ENCODE assay signal across 27 cellular contexts in the genomic region with DNA sequence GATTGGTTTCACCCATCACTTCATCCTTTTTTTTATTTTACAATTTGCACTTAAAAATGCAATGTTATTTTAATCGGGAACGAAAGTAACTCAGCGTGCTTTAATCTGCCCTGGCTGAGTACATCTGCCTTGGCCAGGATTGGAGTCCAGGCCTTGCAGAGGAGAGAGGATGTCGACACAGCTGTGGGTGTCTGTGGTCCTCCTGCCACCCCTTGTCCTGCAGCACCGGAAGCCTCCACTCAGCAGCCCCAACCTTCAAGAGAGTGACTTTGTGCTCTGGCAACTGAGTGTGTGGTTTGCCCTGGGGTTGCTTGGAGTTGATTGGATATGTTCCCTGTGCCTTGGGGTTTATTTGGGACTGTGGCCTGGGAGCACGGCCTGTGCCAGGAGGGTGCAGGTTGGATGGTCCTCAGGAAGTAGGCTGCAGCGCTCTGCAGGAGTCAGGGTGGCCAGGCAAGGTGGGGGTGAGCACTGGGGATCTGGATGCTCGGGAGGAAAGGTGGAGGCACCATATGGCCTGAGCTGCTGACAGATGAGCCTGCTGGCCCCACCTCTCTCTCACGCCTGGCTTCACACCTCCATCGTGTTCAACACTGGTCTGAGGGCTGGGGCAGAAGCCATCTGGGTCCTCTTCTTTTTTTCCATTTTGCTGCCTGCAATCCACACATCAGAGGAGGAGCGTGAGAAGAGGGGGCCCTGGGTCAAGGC. TPM values are rescaled to one million over a fixed set of nuclear protein-coding genes. Genes with fewer than 3 reads are reported as not detected.
DNase-seq lines count a peak whose midpoint lies in the region; ATAC-seq and TF ChIP-seq lines count a peak whose summit lies in the region.
"Had no signal": no experiment of that assay in that cellular context is flagged by ENCODE, and none has a peak within 500 bp of the region (broad histone marks: within the 10 kb centered on the region; RNA-seq: fewer than 3 reads in every experiment).

No MANE protein-coding gene starts in this region.

- peaks cover 1% of the 10 kb centered on the region for H3K36me3 Mint-ChIP-seq in activated naive CD4-positive, alpha-beta T cell treated with anti-CD3 and anti-CD28 coated beads, Interleukin-2, amount 50 U/mL, for 24 hours
- no peaks in the 10 kb centered on the region for H3K36me3 Mint-ChIP-seq in activated naive CD4-positive, alpha-beta T cell treated with anti-CD3 and anti-CD28 coated beads, Interleukin-2, amount 10 ng/mL, durations not matched to agents 7 days and 5 days
- no peaks in the 10 kb centered on the region for H3K36me3 Mint-ChIP-seq in stimulated activated effector memory CD8-positive, alpha-beta T cell treated with anti-CD3 and anti-CD28 coated beads, Interleukin-12 subunit alpha, Interleukin-12 subunit beta, amount 100 ng/mL, for 72 hours
- H3K36me3 Mint-ChIP-seq: activated naive CD8-positive, alpha-beta T cell treated with anti-CD3 and anti-CD28 coated beads, Interleukin-2, amount 10 ng/mL, durations not matched to agents 7 days and 5 days had no signal

- no peak overlapping the region for H3K4me3 Mint-ChIP-seq in activated naive CD4-positive, alpha-beta T cell treated with anti-CD3 and anti-CD28 coated beads, Interleukin-2, amount 50 U/mL, for 24 hours
- H3K4me3 Mint-ChIP-seq in activated naive CD4-positive, alpha-beta T cell treated with anti-CD3 and anti-CD28 coated beads, Interleukin-2, amount 10 ng/mL, durations not matched to agents 7 days and 5 days, result no peak overlapping the region
- no peak overlapping the region for H3K4me3 Mint-ChIP-seq in stimulated activated effector memory CD8-positive, alpha-beta T cell treated with anti-CD3 and anti-CD28 coated beads, Interleukin-12 subunit alpha, Interleukin-12 subunit beta, amount 100 ng/mL, for 72 hours
- H3K4me3 Mint-ChIP-seq: activated CD8-positive, alpha-beta T cell treated with anti-CD3 and anti-CD28 coated beads, Interleukin-2, amount 10 ng/mL, durations not matched to agents 7 days and 5 days; activated naive CD8-positive, alpha-beta T cell treated with anti-CD3 and anti-CD28 coated beads, Interleukin-2, amount 10 ng/mL, durations not matched to agents 7 days and 5 days; activated T-cell treated with anti-CD3 and anti-CD28 coated beads, Interleukin-2, amount 50 U/mL, for 72 hours; nephron; T-helper 2 cell treated with Interferon-gamma antibody and Interleukin-4, amounts not matched to agents 5 μg/mL and 100 μg/mL, for 36 hours had no signal

- no peak for TF ChIP-seq CTCF in fibroblast of villous mesenchyme (IDR thresholded peaks at IDR 0.05; ENCODE audit: insufficient read depth, low read depth, low read length)

- peaks cover 33% of the 10 kb centered on the region for H3K27me3 Mint-ChIP-seq in activated naive CD4-positive, alpha-beta T cell treated with anti-CD3 and anti-CD28 coated beads, Interleukin-2, amount 50 U/mL, for 24 hours
- H3K27me3 Mint-ChIP-seq in activated naive CD4-positive, alpha-beta T cell treated with anti-CD3 and anti-CD28 coated beads, Interleukin-2, amount 10 ng/mL, durations not matched to agents 7 days and 5 days, result peaks cover 34% of the 10 kb centered on the region

- no peak overlapping the region for H3K4me3 ChIP-seq in fibroblast of villous mesenchyme (ENCODE audit: low read depth, low read length)
- H3K4me3 ChIP-seq: prostate gland, vagina had no signal

- H3K4me1 Mint-ChIP-seq in activated naive CD4-positive, alpha-beta T cell treated with anti-CD3 and anti-CD28 coated beads, Interleukin-2, amount 50 U/mL, for 24 hours, result no peaks in the 10 kb centered on the region
- H3K4me1 Mint-ChIP-seq in activated naive CD4-positive, alpha-beta T cell treated with anti-CD3 and anti-CD28 coated beads, Interleukin-2, amount 10 ng/mL, durations not matched to agents 7 days and 5 days, result no peaks in the 10 kb centered on the region
- no peaks in the 10 kb centered on the region for H3K4me1 Mint-ChIP-seq in stimulated activated effector memory CD8-positive, alpha-beta T cell treated with anti-CD3 and anti-CD28 coated beads, Interleukin-12 subunit alpha, Interleukin-12 subunit beta, amount 100 ng/mL, for 72 hours
- H3K4me1 Mint-ChIP-seq: activated naive CD8-positive, alpha-beta T cell treated with anti-CD3 and anti-CD28 coated beads, Interleukin-2, amount 10 ng/mL, durations not matched to agents 7 days and 5 days; nephron had no signal

- peak overlapping the region; percentile 8 for H3K27ac Mint-ChIP-seq in activated naive CD4-positive, alpha-beta T cell treated with anti-CD3 and anti-CD28 coated beads, Interleukin-2, amount 50 U/mL, for 24 hours
- no peak overlapping the region for H3K27ac Mint-ChIP-seq in activated naive CD4-positive, alpha-beta T cell treated with anti-CD3 and anti-CD28 coated beads, Interleukin-2, amount 10 ng/mL, durations not matched to agents 7 days and 5 days
- no peak overlapping the region for H3K27ac Mint-ChIP-seq in stimulated activated effector memory CD8-positive, alpha-beta T cell treated with anti-CD3 and anti-CD28 coated beads, Interleukin-12 subunit alpha, Interleukin-12 subunit beta, amount 100 ng/mL, for 72 hours
- H3K27ac Mint-ChIP-seq: activated CD8-positive, alpha-beta T cell treated with anti-CD3 and anti-CD28 coated beads, Interleukin-2, amount 10 ng/mL, durations not matched to agents 7 days and 5 days; activated naive CD8-positive, alpha-beta T cell treated with anti-CD3 and anti-CD28 coated beads, Interleukin-2, amount 10 ng/mL, durations not matched to agents 7 days and 5 days; activated T-cell treated with anti-CD3 and anti-CD28 coated beads, Interleukin-2, amount 50 U/mL, for 72 hours; nephron; T-helper 2 cell treated with Interferon-gamma antibody and Interleukin-4, amounts not matched to agents 5 μg/mL and 100 μg/mL, for 36 hours had no signal

- H3K9me3 Mint-ChIP-seq in activated naive CD4-positive, alpha-beta T cell treated with anti-CD3 and anti-CD28 coated beads, Interleukin-2, amount 50 U/mL, for 24 hours, result no peaks in the 10 kb centered on the region
- no peaks in the 10 kb centered on the region for H3K9me3 Mint-ChIP-seq in activated naive CD4-positive, alpha-beta T cell treated with anti-CD3 and anti-CD28 coated beads, Interleukin-2, amount 10 ng/mL, durations not matched to agents 7 days and 5 days
- H3K9me3 Mint-ChIP-seq in stimulated activated effector memory CD8-positive, alpha-beta T cell treated with anti-CD3 and anti-CD28 coated beads, Interleukin-12 subunit alpha, Interleukin-12 subunit beta, amount 100 ng/mL, for 72 hours, result no peaks in the 10 kb centered on the region
- H3K9me3 Mint-ChIP-seq: activated naive CD8-positive, alpha-beta T cell treated with anti-CD3 and anti-CD28 coated beads, Interleukin-2, amount 10 ng/mL, durations not matched to agents 7 days and 5 days; activated T-cell treated with anti-CD3 and anti-CD28 coated beads, Interleukin-2, amount 50 U/mL, for 72 hours; nephron; T-helper 2 cell treated with Interferon-gamma antibody and Interleukin-4, amounts not matched to agents 5 μg/mL and 100 μg/mL, for 36 hours had no signal

- ATAC-seq in stimulated activated effector memory CD8-positive, alpha-beta T cell treated with anti-CD3 and anti-CD28 coated beads, Interleukin-12 subunit alpha, Interleukin-12 subunit beta, amount 100 ng/mL, for 72 hours, result peak; percentile 24
- ATAC-seq: activated CD8-positive, alpha-beta T cell treated with anti-CD3 and anti-CD28 coated beads, Interleukin-2, amount 10 ng/mL, durations not matched to agents 7 days and 5 days; activated T-cell treated with anti-CD3 and anti-CD28 coated beads, Interleukin-2, amount 50 U/mL, for 72 hours; foreskin keratinocyte had no signal

- no peak for DNase-seq in activated naive CD4-positive, alpha-beta T cell treated with anti-CD3 and anti-CD28 coated beads, Interleukin-2, amount 10 ng/mL, durations not matched to agents 7 days and 5 days
- DNase-seq in NCI-H2171 (lab: John Stamatoyannopoulos, UW) (peak; percentile 88), fibroblast of villous mesenchyme (ENCODE audit: low read depth) (peak; percentile 3), iPS-NIHi11 (ENCODE audit: low spot score) (no peak), T-helper 9 cell (no peak)
- DNase-seq in stimulated activated effector memory CD8-positive, alpha-beta T cell treated with anti-CD3 and anti-CD28 coated beads, Interleukin-12 subunit alpha, Interleukin-12 subunit beta, amount 100 ng/mL, for 72 hours (ENCODE audit: low spot score in 2 of 2), result no peak
- DNase-seq in activated effector memory CD4-positive, alpha-beta T cell treated with Interleukin-2 at 50 U/mL for 16 hours, result no peak
- DNase-seq: activated CD8-positive, alpha-beta T cell treated with anti-CD3 and anti-CD28 coated beads, Interleukin-2, amount 10 ng/mL, durations not matched to agents 7 days and 5 days; activated naive CD8-positive, alpha-beta T cell treated with anti-CD3 and anti-CD28 coated beads, Interleukin-2, amount 10 ng/mL, durations not matched to agents 7 days and 5 days; activated T-cell treated with anti-CD3 and anti-CD28 coated beads, Interleukin-2, amount 50 U/mL, for 72 hours; DMS53; foreskin keratinocyte; hippocampal formation; Karpas-422; NCI-H1105 treated with DMSO at 0.1 percent for 48 hours; NCI-H748 treated with DMSO at 0.1 percent for 48 hours; stimulated activated CD4-positive, alpha-beta T cell treated with anti-CD3 and anti-CD28 coated beads, Interleukin-12 subunit alpha, Interleukin-12 subunit beta, amount 100 ng/mL, for 4 hours; stimulated activated CD8-positive, alpha-beta memory T cell treated with anti-CD3 and anti-CD28 coated beads, Interleukin-4, amount 100 ng/mL, for 48 hours had no signal

- CTCF ChIA-PET in activated naive CD4-positive, alpha-beta T cell treated with anti-CD3 and anti-CD28 coated beads, Interleukin-2, amount 10 ng/mL, durations not matched to agents 7 days and 5 days (lab: Charles Lee), result no interaction called here

RNA-seq across cellular contexts. Expression of gene MYT1, which starts 4.3 kb away (rescaled TPM):
- total RNA-seq in fibroblast of villous mesenchyme, result not detected in 2 replicates
- total RNA-seq: A673; activated CD8-positive, alpha-beta T cell treated with anti-CD3 and anti-CD28 coated beads, Interleukin-2, amount 10 ng/mL, durations not matched to agents 7 days and 5 days; dermis microvascular lymphatic vessel endothelial cell; foreskin keratinocyte; kidney epithelial cell; subcutaneous adipose tissue; vagina had no signal

Comparison
In these comparisons a context has a peak if more than half of its experiments do, and no peak if none do; other contexts are left out.
1. DNase-seq: peak in NCI-H2171 (single experiment) and fibroblast of villous mesenchyme (single experiment); none in activated naive CD4-positive, alpha-beta T cell treated with anti-CD3 and anti-CD28 coated beads, Interleukin-2, amount 10 ng/mL, durations not matched to agents 7 days and 5 days (single experiment), stimulated activated effector memory CD8-positive, alpha-beta T cell treated with anti-CD3 and anti-CD28 coated beads, Interleukin-12 subunit alpha, Interleukin-12 subunit beta, amount 100 ng/mL, for 72 hours (0 of 2), iPS-NIHi11 (single experiment), activated effector memory CD4-positive, alpha-beta T cell treated with Interleukin-2 at 50 U/mL for 16 hours (single experiment) and T-helper 9 cell (single experiment).